ENCODE assay signal across 18 cellular contexts in genomic region chr10:78688221-78688944, GRCh38.
DNase-seq lines count a peak whose midpoint lies in the region; ATAC-seq, FAIRE-seq and TF ChIP-seq lines count a peak whose summit lies in the region.
"Had no signal": no experiment of that assay in that cellular context is flagged by ENCODE, and none has a peak within 500 bp of the region (broad histone marks: within the 10 kb centered on the region; RNA-seq: fewer than 3 reads in every experiment).

No MANE protein-coding gene starts in this region.

- H3K4me1 ChIP-seq in HAP-1 = no peaks in the 10 kb centered on the region

- ATAC-seq in HG03045 (IDR thresholded peaks at IDR 0.05; ENCODE audit: unreplicated experiment) (no peak), HG03108 (IDR thresholded peaks at IDR 0.05; ENCODE audit: unreplicated experiment) (no peak), omental fat pad (ENCODE audit: low FRiP score) (no peak)
- ATAC-seq: stimulated activated naive CD8-positive, alpha-beta T cell treated with anti-CD3 and anti-CD28 coated beads, Interleukin-15, amount 100 ng/mL, for 72 hours had no signal

- no peaks in the 10 kb centered on the region for H3K27me3 ChIP-seq in HAP-1 (ENCODE audit: low read depth)

- no peak overlapping the region for H3K4me3 ChIP-seq in HAP-1
- H3K4me3 ChIP-seq: BLaER1 treated with 17β-estradiol and CSF1 and Interleukin-3, amounts not matched to agents 10 nM and 100 nM; smooth muscle cell had no signal

- no peak for DNase-seq in HTR-8/SVneo (ENCODE audit: insufficient read length, low spot score)
- DNase-seq in cerebellar cortex (ENCODE audit: low spot score) = peak; percentile 74
- peak; percentile 38 for DNase-seq in islet precursor cell
- DNase-seq in superior temporal gyrus (ENCODE audit: extremely low spot score) = peak; percentile 52
- no peak for DNase-seq in omental fat pad (ENCODE audit: low spot score)
- no peak for DNase-seq in HAP-1 (ENCODE audit: low spot score in 2 of 2)
- DNase-seq: activated CD4-positive, alpha-beta T cell treated with anti-CD3 and anti-CD28 coated beads for 4 hours; activated naive CD8-positive, alpha-beta T cell treated with anti-CD3 and anti-CD28 coated beads for 36 hours; activated T-cell treated with anti-CD3 and anti-CD28 coated beads, Interleukin-2, amount 50 U/mL, for 1 hour; central memory CD4-positive, alpha-beta T cell; natural killer cell; NCI-H774; stimulated activated naive CD8-positive, alpha-beta T cell treated with anti-CD3 and anti-CD28 coated beads, Interleukin-15, amount 100 ng/mL, for 72 hours had no signal

- in situ Hi-C loops in HAP-1 (cut with MboI; ENCODE audit: low sequenced_read_pairs) = no loop called here

- no peaks in the 10 kb centered on the region for H3K36me3 ChIP-seq in HAP-1 (replicated peaks)
- H3K36me3 ChIP-seq: BLaER1 treated with 17β-estradiol and CSF1 and Interleukin-3, amounts not matched to agents 10 nM and 100 nM had no signal

- peak; percentile 67 for FAIRE-seq in HTR-8/SVneo (lab: Jason Lieb, UNC)
- FAIRE-seq: GM12892 had no signal

- TF ChIP-seq CTCF in omental fat pad (IDR thresholded peaks at IDR 0.05) = no peak

- no peaks in the 10 kb centered on the region for H3K9me3 ChIP-seq in HAP-1

Comparison
In these comparisons a context has a peak if more than half of its experiments do, and no peak if none do; other contexts are left out.
1. DNase-seq: peak in cerebellar cortex (single experiment), islet precursor cell (single experiment) and superior temporal gyrus (single experiment); none in HTR-8/SVneo (single experiment), omental fat pad (single experiment) and HAP-1 (0 of 2).